ENCODE assay signal across 1 cellular context in genomic region chr15:74615313-74616019, GRCh38.
TF ChIP-seq lines count a peak whose summit lies in the region.

Gene CLK3, plus strand, starts transcription at chr15:74615836. Its CDS starts 3,361 bp downstream, at chr15:74619197.

TF ChIP-seq in HepG2, 621 proteins besides CTCF, POLR2A, EP300 and RAD21 (continued from another document and continues in another):
- no peak for TF ChIP-seq ZBTB26 (CRISPR knock-in tag; IDR thresholded peaks at IDR 0.05; ENCODE audit: borderline replicate concordance)
- TF ChIP-seq NAIF1 (CRISPR knock-in tag; IDR thresholded peaks at IDR 0.05; ENCODE audit: borderline replicate concordance): no peak
- no peak for TF ChIP-seq SP140L (CRISPR knock-in tag; IDR thresholded peaks at IDR 0.05; ENCODE audit: borderline replicate concordance)
- no peak for TF ChIP-seq RFX3 (CRISPR knock-in tag; IDR thresholded peaks at IDR 0.05)
- no peak for TF ChIP-seq U2AF1 (optimal IDR thresholded peaks at IDR 0.05; ENCODE audit: low read depth, low read length)
- no peak for TF ChIP-seq ZFP37 (CRISPR knock-in tag; IDR thresholded peaks at IDR 0.05; ENCODE audit: borderline replicate concordance)
- TF ChIP-seq ZNF138 (CRISPR knock-in tag; IDR thresholded peaks at IDR 0.05; ENCODE audit: low read depth): no peak
- no peak for TF ChIP-seq HMG20B (CRISPR knock-in tag; conservative IDR thresholded peaks at IDR 0.05)
- no peak for TF ChIP-seq PRPF4 (IDR thresholded peaks at IDR 0.05; ENCODE audit: low read depth, low read length, poor library complexity, severe bottlenecking)
- TF ChIP-seq ZNF558 (CRISPR knock-in tag; IDR thresholded peaks at IDR 0.05; ENCODE audit: borderline replicate concordance): no peak; the same call in 1 of the 2 replicates
- TF ChIP-seq HHEX (CRISPR knock-in tag; IDR thresholded peaks at IDR 0.05): no peak
- TF ChIP-seq ZNF589 (CRISPR knock-in tag; conservative IDR thresholded peaks at IDR 0.05): peak; percentile 97
- no peak for TF ChIP-seq NR0B2 (CRISPR knock-in tag; IDR thresholded peaks at IDR 0.05)
- no peak for TF ChIP-seq ZNF598 (CRISPR knock-in tag; IDR thresholded peaks at IDR 0.05; ENCODE audit: borderline replicate concordance)
- no peak for TF ChIP-seq AKNA (CRISPR knock-in tag; IDR thresholded peaks at IDR 0.05; ENCODE audit: borderline replicate concordance)
- peak; percentile 58; the same call in 1 of the 2 replicates for TF ChIP-seq HDAC2 (CRISPR knock-in tag; IDR thresholded peaks at IDR 0.05)
- TF ChIP-seq ZNF792 (CRISPR knock-in tag; IDR thresholded peaks at IDR 0.05): peak; percentile 57
- peak; percentile 67; the same call in 1 of the 2 replicates for TF ChIP-seq ZNF121 (CRISPR knock-in tag; IDR thresholded peaks at IDR 0.05)
- TF ChIP-seq ZNF362 (CRISPR knock-in tag; IDR thresholded peaks at IDR 0.05; ENCODE audit: borderline replicate concordance): no peak; the same call in 1 of the 2 replicates
- TF ChIP-seq STAT6 (CRISPR knock-in tag; IDR thresholded peaks at IDR 0.05; ENCODE audit: borderline replicate concordance): no peak
- no peak for TF ChIP-seq ZNF704 (CRISPR knock-in tag; IDR thresholded peaks at IDR 0.05; ENCODE audit: borderline replicate concordance)
- no peak; the same call in none of the 2 replicates for TF ChIP-seq SIN3B (IDR thresholded peaks at IDR 0.05; ENCODE audit: low read length)
- TF ChIP-seq ZNF142 (CRISPR knock-in tag; IDR thresholded peaks at IDR 0.05): peak; percentile 65
- peak; percentile 41; the same call in 1 of the 2 replicates for TF ChIP-seq ZNF740 (CRISPR knock-in tag; IDR thresholded peaks at IDR 0.05)
- no peak; the same call in none of the 2 replicates for TF ChIP-seq ZXDC (CRISPR knock-in tag; IDR thresholded peaks at IDR 0.05)
- TF ChIP-seq KDM2A (CRISPR knock-in tag; IDR thresholded peaks at IDR 0.05; ENCODE audit: borderline replicate concordance, low read depth): peak; percentile 69; the same call in 1 of the 2 replicates
- TF ChIP-seq KDM5A (IDR thresholded peaks at IDR 0.05; ENCODE audit: borderline replicate concordance, low read length): no peak
